Comparison of ENCODE assay signal across 21 cellular contexts in the genomic region with DNA sequence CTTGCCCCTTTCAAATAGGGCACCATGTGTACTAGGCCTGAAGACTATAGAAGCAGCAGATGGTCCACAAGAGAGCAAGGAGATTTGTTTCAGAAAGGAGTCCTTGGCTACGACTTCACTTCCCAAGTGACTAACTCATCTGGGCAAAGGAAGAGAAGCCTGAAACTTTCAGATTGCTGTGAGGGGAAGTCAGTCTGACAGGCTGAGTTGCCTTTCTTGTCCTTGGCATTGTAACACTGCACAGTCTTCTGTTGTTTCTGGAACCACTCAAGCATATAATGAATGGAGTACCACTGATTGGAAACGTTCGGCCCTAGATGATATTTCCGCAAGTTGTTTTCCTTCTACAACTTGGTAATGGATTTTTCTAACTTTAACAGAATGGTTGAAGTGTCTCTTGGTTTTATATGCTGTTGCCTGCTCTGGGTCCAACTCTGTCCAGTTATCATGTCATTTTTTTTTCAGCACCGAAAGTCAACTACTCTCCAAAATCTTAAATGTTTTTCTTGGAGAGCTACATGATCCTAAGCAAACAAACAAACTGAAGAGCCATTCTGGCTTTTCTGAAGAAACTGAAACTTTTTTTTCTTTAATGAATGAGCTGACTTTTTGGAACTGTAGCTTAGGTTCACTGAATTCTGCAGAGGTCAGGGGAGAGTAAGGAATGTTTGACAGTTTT.
DNase-seq lines count a peak whose midpoint lies in the region; ATAC-seq and TF ChIP-seq lines count a peak whose summit lies in the region.
"Had no signal": no experiment of that assay in that cellular context is flagged by ENCODE, and none has a peak within 500 bp of the region (broad histone marks: within the 10 kb centered on the region; RNA-seq: fewer than 3 reads in every experiment).

No MANE protein-coding gene starts in this region.

- H3K9me2 ChIP-seq in SK-N-SH: no peaks in the 10 kb centered on the region; the same call in 1 of the 2 replicates

- no peaks in the 10 kb centered on the region; a peak in 1 of 4 replicates for H3K4me1 ChIP-seq in SK-N-SH (ENCODE audit: control insufficient read depth in 1 of 2, insufficient read depth in 2 of 2, low read depth in 1 of 2, low read length in 1 of 2)
- H3K4me1 ChIP-seq in thoracic aorta (ENCODE audit: control insufficient read depth in 1 of 2, low read depth in 2 of 2): peaks cover 13 to 41% of the 10 kb centered on the region in 2 donors

- POLR2A ChIA-PET in SK-N-SH (lab: Yijun Ruan, JAX): no interaction called here

- no peak overlapping the region for H3K27ac ChIP-seq in SK-N-SH (ENCODE audit: low read depth in 2 of 2, low read length in 1 of 2)
- H3K27ac ChIP-seq in thoracic aorta: peak overlapping the region; percentile 39 to 54
- H3K27ac ChIP-seq: 22Rv1 had no signal

- no peak for TF ChIP-seq EP300 in SK-N-SH (IDR thresholded peaks at IDR 0.05; ENCODE audit: borderline replicate concordance in 1 of 2, low read depth in 1 of 2, low read length in 1 of 2)

- 43% methylated on average over 5 of the region's 5 CpGs for WGBS in SK-N-SH (ENCODE audit: low lambda C conversion rate)

- H3K9me3 ChIP-seq in SK-N-SH (no peaks in the 10 kb centered on the region), thoracic aorta (no peaks in the 10 kb centered on the region)

- ATAC-seq in SK-N-SH treated with all-trans-retinoic acid at 6 μM for 48 hours: no peak
- ATAC-seq in thoracic aorta (ENCODE audit: insufficient number of reproducible peaks, low FRiP score, low read depth): no peak
- ATAC-seq in HG03460 (IDR thresholded peaks at IDR 0.05; ENCODE audit: unreplicated experiment): no peak
- ATAC-seq: activated CD4-positive, alpha-beta T cell treated with anti-CD3 and anti-CD28 coated beads for 36 hours; K562; sciatic nerve had no signal

- no peaks in the 10 kb centered on the region for H3K9me3 Mint-ChIP-seq in chondrocyte (ENCODE audit: low read depth)
- H3K9me3 Mint-ChIP-seq: CD4-positive, alpha-beta memory T cell; dendritic cell treated with granulocyte-macrophage colony-stimulating factor and Interleukin-4, amounts not matched to agents 40 ng/mL and 50 ng/mL, for 4 days; naive B cell; stimulated activated naive CD8-positive, alpha-beta T cell treated with anti-CD3 and anti-CD28 coated beads, Interleukin-15, Interleukin-2, amounts not matched to agents 100 ng/mL and 50 ng/mL, for 24 hours; T-helper 2 cell treated with Interferon-gamma antibody and Interleukin-4, amounts not matched to agents 5 μg/mL and 100 μg/mL, for 36 hours had no signal

- 0 out of 2 replicates have a peak overlapping the region, but pooled peaks have one; percentile 19 for H3K4me2 ChIP-seq in SK-N-SH

- H2AFZ ChIP-seq in SK-N-SH (ENCODE audit: low read depth): no peak overlapping the region

- H3K36me3 Mint-ChIP-seq in chondrocyte (ENCODE audit: low read depth): no peaks in the 10 kb centered on the region
- H3K36me3 Mint-ChIP-seq: CD4-positive, alpha-beta memory T cell; naive B cell had no signal

- H3K27me3 ChIP-seq in SK-N-SH (ENCODE audit: insufficient read depth) (no peaks in the 10 kb centered on the region), thoracic aorta (replicated peaks; ENCODE audit: insufficient read depth) (no peaks in the 10 kb centered on the region)

- no peaks in the 10 kb centered on the region for H3K79me2 ChIP-seq in SK-N-SH (ENCODE audit: insufficient read depth)

- DNase-seq in SK-N-SH (no peak), chondrocyte (ENCODE audit: low spot score) (no peak), kidney tubule cell (ENCODE audit: low spot score) (peak; percentile 49), thoracic aorta (ENCODE audit: low spot score) (no peak), NCI-H2171 (lab: John Stamatoyannopoulos, UW) (no peak), activated T-cell treated with anti-CD3 and anti-CD28 coated beads for 4 hours (no peak)
- DNase-seq: activated CD4-positive, alpha-beta T cell treated with anti-CD3 and anti-CD28 coated beads for 36 hours; CD4-positive, alpha-beta memory T cell; foreskin melanocyte; naive B cell; NCI-H1436; NCI-H69; RPMI8226 had no signal

- H3K4me3 ChIP-seq in SK-N-SH (ENCODE audit: low read depth in 2 of 2, low read length in 1 of 2): no peak overlapping the region
- peak overlapping the region; percentile 24 for H3K4me3 ChIP-seq in thoracic aorta
- H3K4me3 ChIP-seq: K562 had no signal

- no peaks in the 10 kb centered on the region for H3F3A ChIP-seq in SK-N-SH (replicated peaks; ENCODE audit: insufficient read depth)

- peak overlapping the region; percentile 4 for H3K27ac Mint-ChIP-seq in chondrocyte (ENCODE audit: unreplicated experiment)
- H3K27ac Mint-ChIP-seq: activated CD4-positive, alpha-beta T cell treated with anti-CD3 and anti-CD28 coated beads for 36 hours; CD4-positive, alpha-beta memory T cell; dendritic cell treated with granulocyte-macrophage colony-stimulating factor and Interleukin-4, amounts not matched to agents 40 ng/mL and 50 ng/mL, for 4 days; naive B cell; stimulated activated naive CD8-positive, alpha-beta T cell treated with anti-CD3 and anti-CD28 coated beads, Interleukin-15, Interleukin-2, amounts not matched to agents 100 ng/mL and 50 ng/mL, for 24 hours; T-helper 2 cell treated with Interferon-gamma antibody and Interleukin-4, amounts not matched to agents 5 μg/mL and 100 μg/mL, for 36 hours had no signal

- no peak for TF ChIP-seq CTCF in SK-N-SH (IDR thresholded peaks at IDR 0.05)
- no peak for TF ChIP-seq CTCF in chondrocyte (IDR thresholded peaks at IDR 0.05)
- TF ChIP-seq CTCF in thoracic aorta (IDR thresholded peaks at IDR 0.05): no peak

- TF ChIP-seq RAD21 in SK-N-SH (IDR thresholded peaks at IDR 0.05; ENCODE audit: low read length): no peak

- H3K36me3 ChIP-seq in SK-N-SH (replicated peaks in 1 of 2; ENCODE audit: control insufficient read depth in 1 of 2, insufficient read depth in 2 of 2, low read length in 1 of 2) (no peaks in the 10 kb centered on the region), thoracic aorta (no peaks in the 10 kb centered on the region)

- CTCF ChIA-PET in SK-N-SH (lab: Yijun Ruan, JAX): no interaction called here

- no peaks in the 10 kb centered on the region for H4K20me1 ChIP-seq in SK-N-SH (ENCODE audit: insufficient read depth)

- no peak overlapping the region for H3K4me3 Mint-ChIP-seq in chondrocyte (ENCODE audit: unreplicated experiment)
- H3K4me3 Mint-ChIP-seq: activated CD4-positive, alpha-beta T cell treated with anti-CD3 and anti-CD28 coated beads for 36 hours; CD4-positive, alpha-beta memory T cell; dendritic cell treated with granulocyte-macrophage colony-stimulating factor and Interleukin-4, amounts not matched to agents 40 ng/mL and 50 ng/mL, for 4 days; naive B cell; stimulated activated naive CD8-positive, alpha-beta T cell treated with anti-CD3 and anti-CD28 coated beads, Interleukin-15, Interleukin-2, amounts not matched to agents 100 ng/mL and 50 ng/mL, for 24 hours; T-helper 2 cell treated with Interferon-gamma antibody and Interleukin-4, amounts not matched to agents 5 μg/mL and 100 μg/mL, for 36 hours had no signal

- H3K4me1 Mint-ChIP-seq in chondrocyte (ENCODE audit: low read depth): peaks cover 29% of the 10 kb centered on the region
- H3K4me1 Mint-ChIP-seq: activated CD4-positive, alpha-beta T cell treated with anti-CD3 and anti-CD28 coated beads for 36 hours; CD4-positive, alpha-beta memory T cell; naive B cell had no signal

- no peaks in the 10 kb centered on the region for H3K27me3 Mint-ChIP-seq in chondrocyte (ENCODE audit: low read depth)
- H3K27me3 Mint-ChIP-seq: activated CD4-positive, alpha-beta T cell treated with anti-CD3 and anti-CD28 coated beads for 36 hours; CD4-positive, alpha-beta memory T cell; dendritic cell treated with granulocyte-macrophage colony-stimulating factor and Interleukin-4, amounts not matched to agents 40 ng/mL and 50 ng/mL, for 4 days; naive B cell; stimulated activated naive CD8-positive, alpha-beta T cell treated with anti-CD3 and anti-CD28 coated beads, Interleukin-15, Interleukin-2, amounts not matched to agents 100 ng/mL and 50 ng/mL, for 24 hours had no signal

- H3K9ac ChIP-seq in SK-N-SH: no peak overlapping the region

TF ChIP-seq in SK-N-SH, 30 proteins besides CTCF, POLR2A, EP300 and RAD21:
- TF ChIP-seq FOXJ3 (CRISPR knock-in tag; IDR thresholded peaks at IDR 0.05) (no peak), CHD2 (IDR thresholded peaks at IDR 0.05; ENCODE audit: low read length, partially characterized antibody) (no peak), POLR2AphosphoS5 (IDR thresholded peaks at IDR 0.05; ENCODE audit: low read depth, low read length) (no peak), FOSL2 (IDR thresholded peaks at IDR 0.05; ENCODE audit: borderline replicate concordance, low read depth) (no peak), ELF1 (IDR thresholded peaks at IDR 0.05) (no peak), JUND (IDR thresholded peaks at IDR 0.05) (no peak), RFX5 (IDR thresholded peaks at IDR 0.05; ENCODE audit: low read length) (no peak)
- TF ChIP-seq, protein P1, sequence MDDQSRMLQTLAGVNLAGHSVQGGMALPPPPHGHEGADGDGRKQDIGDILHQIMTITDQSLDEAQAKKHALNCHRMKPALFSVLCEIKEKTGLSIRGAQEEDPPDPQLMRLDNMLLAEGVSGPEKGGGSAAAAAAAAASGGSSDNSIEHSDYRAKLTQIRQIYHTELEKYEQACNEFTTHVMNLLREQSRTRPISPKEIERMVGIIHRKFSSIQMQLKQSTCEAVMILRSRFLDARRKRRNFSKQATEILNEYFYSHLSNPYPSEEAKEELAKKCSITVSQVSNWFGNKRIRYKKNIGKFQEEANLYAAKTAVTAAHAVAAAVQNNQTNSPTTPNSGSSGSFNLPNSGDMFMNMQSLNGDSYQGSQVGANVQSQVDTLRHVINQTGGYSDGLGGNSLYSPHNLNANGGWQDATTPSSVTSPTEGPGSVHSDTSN (IDR thresholded peaks at IDR 0.05): no peak

TF ChIP-seq in SK-N-SH treated with all-trans-retinoic acid at 6 μM for 48 hours, 23 proteins besides CTCF, POLR2A, EP300 and RAD21 (continues in another document):
- no peak for TF ChIP-seq ARNTL (CRISPR knock-in tag; IDR thresholded peaks at IDR 0.05; ENCODE audit: borderline replicate concordance, low read depth)

Comparison
In these comparisons a context has a peak if more than half of its experiments do, and no peak if none do; other contexts are left out.
1. H3K27ac ChIP-seq: peak in thoracic aorta (2 of 2); none in SK-N-SH (0 of 2).